1 cellular context compared by ENCODE assay signal in genomic region chr17:46082293-46082692, GRCh38.
TF ChIP-seq lines count a peak whose summit lies in the region.

No MANE protein-coding gene starts in this region.

TF ChIP-seq in K562, 482 proteins besides CTCF, POLR2A, EP300 and RAD21 (continued from another document):
- TF ChIP-seq ZHX1 (conservative IDR thresholded peaks at IDR 0.05; ENCODE audit: low read length) (no peak), SP1 (CRISPR knock-in tag; IDR thresholded peaks at IDR 0.05) (no peak), POU5F1 (IDR thresholded peaks at IDR 0.05; ENCODE audit: borderline replicate concordance, low read depth, low read length, partially characterized antibody) (no peak), PML (IDR thresholded peaks at IDR 0.05; ENCODE audit: low read length) (no peak), TCF7L2 (IDR thresholded peaks at IDR 0.05; ENCODE audit: low read depth, low read length) (no peak), RFX1 (IDR thresholded peaks at IDR 0.05) (no peak), XRCC3 (IDR thresholded peaks at IDR 0.05) (no peak), NR0B1 (IDR thresholded peaks at IDR 0.05; ENCODE audit: partially characterized antibody) (no peak), IRF1 (CRISPR knock-in tag; IDR thresholded peaks at IDR 0.05; ENCODE audit: borderline replicate concordance) (no peak), PHF8 (IDR thresholded peaks at IDR 0.05; ENCODE audit: borderline replicate concordance, low read length) (no peak), KDM4B (IDR thresholded peaks at IDR 0.05; ENCODE audit: borderline replicate concordance in 2 of 2, low read depth in 1 of 2) (no peak), HNRNPUL1 (IDR thresholded peaks at IDR 0.05; ENCODE audit: low read length) (no peak), ZNF232 (CRISPR knock-in tag; IDR thresholded peaks at IDR 0.05) (no peak), MAX (CRISPR knock-in tag; IDR thresholded peaks at IDR 0.05) (no peak), ZNF449 (CRISPR knock-in tag; IDR thresholded peaks at IDR 0.05) (no peak), TAL1 (IDR thresholded peaks at IDR 0.05) (no peak), GTF3C2 (IDR thresholded peaks at IDR 0.05; ENCODE audit: borderline replicate concordance, extremely low read depth, insufficient read length) (no peak)
